ENCODE assay signal across 12 cellular contexts in genomic region chr13:113129921-113130750, GRCh38. TPM values are rescaled to one million over a fixed set of nuclear protein-coding genes. Genes with fewer than 3 reads are reported as not detected.
DNase-seq lines count a peak whose midpoint lies in the region; ATAC-seq and TF ChIP-seq lines count a peak whose summit lies in the region.
"Had no signal": no experiment of that assay in that cellular context is flagged by ENCODE, and none has a peak within 500 bp of the region (broad histone marks: within the 10 kb centered on the region; RNA-seq: fewer than 3 reads in every experiment).

No MANE protein-coding gene starts in this region.

- H3K27ac ChIP-seq in left lung, result no peak overlapping the region
- H3K27ac ChIP-seq: 22Rv1, epithelial cell of prostate, SJSA1 had no signal

- H3K27me3 ChIP-seq in left lung, result peaks cover 3 to 36% of the 10 kb centered on the region in 2 donors

- H3K4me3 ChIP-seq in left lung, result peak overlapping the region; percentile 4 to 16
- H3K4me3 ChIP-seq: SJSA1 had no signal

- TF ChIP-seq CTCF in left lung (IDR thresholded peaks at IDR 0.05), result no peak

- no peaks in the 10 kb centered on the region for H3K36me3 ChIP-seq in left lung
- H3K36me3 ChIP-seq: SJSA1 had no signal

- intact Hi-C loops in left lung (cut with DNase I), result no loop called here

- no peaks in the 10 kb centered on the region for H3K9me3 ChIP-seq in left lung
- H3K9me3 ChIP-seq: SJSA1 had no signal

- peak; percentile 51 to 53 for ATAC-seq in activated CD4-positive, CD25-positive, alpha-beta regulatory T cell treated with anti-CD3 and anti-CD28 coated beads, Interleukin-2, amount 50 U/mL, for 24 hours
- ATAC-seq in left lung (peak; percentile 66), GM18519 (IDR thresholded peaks at IDR 0.05; ENCODE audit: low FRiP score, unreplicated experiment) (no peak)
- ATAC-seq in stimulated activated naive CD8-positive, alpha-beta T cell treated with anti-CD3 and anti-CD28 coated beads, Interleukin-15, Interleukin-2, amounts not matched to agents 100 U/mL and 50 U/mL, for 24 hours, result peak; percentile 74

- DNase-seq in activated CD4-positive, CD25-positive, alpha-beta regulatory T cell (lab: John Stamatoyannopoulos, UW), result no peak
- DNase-seq in dermis blood vessel endothelial cell (peak; percentile 39), left lung (peak; percentile 40 to 85), DMS114 treated with DMSO at 0.1 percent for 48 hours (lab: John Stamatoyannopoulos, UW; ENCODE audit: unreplicated experiment) (no peak), SKM-1 treated with dmso at 0.1 percent for 144 hours (lab: John Stamatoyannopoulos, UW; ENCODE audit: unreplicated experiment) (no peak)
- peak; percentile 55 for DNase-seq in stimulated activated naive CD8-positive, alpha-beta T cell treated with anti-CD3 and anti-CD28 coated beads, Interleukin-15, Interleukin-2, amounts not matched to agents 100 U/mL and 50 U/mL, for 24 hours

- H3K4me1 ChIP-seq in left lung, result no peaks in the 10 kb centered on the region
- H3K4me1 ChIP-seq: SJSA1 had no signal

RNA-seq across cellular contexts. Expression of gene F10, which starts 7.5 kb away (rescaled TPM):
- total RNA-seq in dermis blood vessel endothelial cell (not detected in 2 replicates), left lung (1 to 10 TPM; 6.2 to 7.8 TPM)

RNA-seq across cellular contexts. Expression of gene F7, which starts 24.5 kb away (rescaled TPM):
- not detected in 2 replicates for total RNA-seq in dermis blood vessel endothelial cell
- total RNA-seq in left lung, result not detected
- total RNA-seq: SJSA1, ureter had no signal

RNA-seq across cellular contexts. Expression of gene PROZ, which starts 28.3 kb away (rescaled TPM):
- 0.17 TPM in 1 of 2 replicates, not detected in the other for total RNA-seq in dermis blood vessel endothelial cell
- total RNA-seq in left lung, result not detected
- total RNA-seq: SJSA1, ureter had no signal

Comparison
In these comparisons a context has a peak if more than half of its experiments do, and no peak if none do; other contexts are left out.
1. DNase-seq: peak in dermis blood vessel endothelial cell (single experiment), left lung (2 of 2) and stimulated activated naive CD8-positive, alpha-beta T cell treated with anti-CD3 and anti-CD28 coated beads, Interleukin-15, Interleukin-2, amounts not matched to agents 100 U/mL and 50 U/mL, for 24 hours (single experiment); none in activated CD4-positive, CD25-positive, alpha-beta regulatory T cell (0 of 4), DMS114 treated with DMSO at 0.1 percent for 48 hours (single experiment) and SKM-1 treated with dmso at 0.1 percent for 144 hours (single experiment).